ENCODE assay signal across 17 cellular contexts in the genomic region with DNA sequence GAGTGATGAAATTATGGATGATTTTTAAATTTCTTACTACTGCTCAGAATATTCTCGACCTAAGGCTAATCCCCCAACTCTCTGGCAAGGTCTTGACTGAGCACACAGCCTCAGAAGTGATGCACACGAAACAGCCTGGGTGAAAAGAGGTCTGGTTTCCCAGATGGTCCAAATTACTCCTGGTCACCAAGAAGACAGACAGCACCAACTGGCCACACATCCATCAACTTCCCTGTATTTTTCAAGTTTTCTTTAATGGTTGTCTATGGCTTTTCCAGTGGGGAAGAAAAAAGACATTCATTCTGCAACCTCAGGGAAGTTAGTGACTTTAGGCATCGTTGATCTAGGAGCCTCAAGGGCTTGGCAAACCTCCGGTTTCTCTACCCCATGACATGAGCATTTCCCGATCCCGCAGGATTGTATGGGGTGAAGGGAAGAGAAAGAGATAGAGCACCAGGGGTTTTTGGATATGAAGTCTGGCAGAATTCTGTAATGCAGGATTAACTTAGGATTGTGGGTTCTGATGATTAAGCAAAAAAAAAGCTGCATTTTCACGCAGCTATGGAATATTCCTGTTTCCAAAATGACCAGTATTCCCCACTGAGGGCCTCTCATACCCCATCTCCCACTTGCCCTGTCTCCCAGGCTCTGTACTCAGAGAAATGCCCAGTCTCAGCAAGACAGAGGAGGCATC.
DNase-seq lines count a peak whose midpoint lies in the region; ATAC-seq and TF ChIP-seq lines count a peak whose summit lies in the region.
"Had no signal": no experiment of that assay in that cellular context is flagged by ENCODE, and none has a peak within 500 bp of the region (broad histone marks: within the 10 kb centered on the region; RNA-seq: fewer than 3 reads in every experiment).

No MANE protein-coding gene starts in this region.

- no peak overlapping the region for H2AFZ ChIP-seq in HCT116 (ENCODE audit: low read depth, low read length, poor library complexity, severe bottlenecking)

- no peaks in the 10 kb centered on the region for H3K4me1 Mint-ChIP-seq in WTC11

- H3K27ac ChIP-seq in HCT116 (ENCODE audit: low read depth, low read length) (no peak overlapping the region), skin epidermis (peak overlapping the region in 19 of 21 experiments; percentile 58 to 90 (median 73))
- H3K27ac ChIP-seq: neutrophil had no signal

- RAD21 ChIA-PET in HCT116 (lab: Charles Lee; ENCODE audit: low non-redundant PET in 1 of 2, low total read pairs in 2 of 2, uncharacterized antibody in 2 of 2, unreplicated experiment in 2 of 2), result no interaction called here

- BruUV-seq in HCT116 (replicated peaks; lab: Mats Ljungman, UMichigan), result TSS peak; percentile 30

- intact Hi-C loops in HCT116 (cut with micrococcal nuclease), result no loop called here

- H3K4me3 Mint-ChIP-seq in WTC11, result no peak overlapping the region
- H3K4me3 Mint-ChIP-seq: stimulated activated naive CD8-positive, alpha-beta T cell treated with anti-CD3 and anti-CD28 coated beads, Interleukin-15, amount 100 ng/mL, for 72 hours; T-helper 17 cell had no signal

- POLR2A ChIA-PET in HCT116 (lab: Charles Lee), result no interaction called here
- POLR2A ChIA-PET in WTC11 (lab: Charles Lee), result interaction anchor here (0.5 kb wide), 1 partner anchor 257 kb away, joined by 3 read pairs; no protein-coding TSS in a partner anchor

- H3K9me3 Mint-ChIP-seq in WTC11, result no peaks in the 10 kb centered on the region
- H3K9me3 Mint-ChIP-seq: activated naive CD4-positive, alpha-beta T cell treated with anti-CD3 and anti-CD28 coated beads, Interleukin-2, amount 50 U/mL, for 72 hours; stimulated activated naive CD8-positive, alpha-beta T cell treated with anti-CD3 and anti-CD28 coated beads, Interleukin-15, amount 100 ng/mL, for 72 hours had no signal

- H3K79me2 ChIP-seq in HCT116 (ENCODE audit: insufficient read depth, low read length), result no peaks in the 10 kb centered on the region

- TF ChIP-seq CTCF in HCT116 (IDR thresholded peaks at IDR 0.05 in 2 of 3, conservative IDR thresholded peaks at IDR 0.05 in 1 of 3; ENCODE audit: borderline replicate concordance in 1 of 3, insufficient read depth in 1 of 3, low read depth in 2 of 3, low read length in 2 of 3) (no peak), WTC11 (IDR thresholded peaks at IDR 0.05) (no peak), fibroblast of villous mesenchyme (IDR thresholded peaks at IDR 0.05; ENCODE audit: insufficient read depth, low read depth, low read length) (no peak)

- ATAC-seq in HCT116, result no peak
- ATAC-seq in WTC11, result no peak
- ATAC-seq in HG03571 (IDR thresholded peaks at IDR 0.05; ENCODE audit: unreplicated experiment), result no peak
- no peak for ATAC-seq in HG03175 (IDR thresholded peaks at IDR 0.05; ENCODE audit: unreplicated experiment)
- ATAC-seq: activated naive CD4-positive, alpha-beta T cell treated with anti-CD3 and anti-CD28 coated beads, Interleukin-2, amount 50 U/mL, for 72 hours; stimulated activated naive CD8-positive, alpha-beta T cell treated with anti-CD3 and anti-CD28 coated beads, Interleukin-15, amount 100 ng/mL, for 72 hours; T-helper 17 cell had no signal

- 0 out of 2 replicates have a peak overlapping the region, but pooled peaks have one; percentile 24 for H3K27ac Mint-ChIP-seq in WTC11
- H3K27ac Mint-ChIP-seq: activated naive CD4-positive, alpha-beta T cell treated with anti-CD3 and anti-CD28 coated beads, Interleukin-2, amount 50 U/mL, for 72 hours; stimulated activated naive CD8-positive, alpha-beta T cell treated with anti-CD3 and anti-CD28 coated beads, Interleukin-15, amount 100 ng/mL, for 72 hours had no signal

- no peaks in the 10 kb centered on the region for H3K9me3 ChIP-seq in HCT116 (ENCODE audit: control insufficient read depth in 1 of 2, insufficient read depth in 1 of 2, low read depth in 1 of 2, low read length in 2 of 2)
- H3K9me3 ChIP-seq: BE2C, neutrophil had no signal

- no peaks in the 10 kb centered on the region for H3K27me3 Mint-ChIP-seq in WTC11 (ENCODE audit: low read depth)
- H3K27me3 Mint-ChIP-seq: stimulated activated naive CD8-positive, alpha-beta T cell treated with anti-CD3 and anti-CD28 coated beads, Interleukin-15, amount 100 ng/mL, for 72 hours had no signal

- no peak overlapping the region for H3K4me3 ChIP-seq in HCT116 (replicated peaks in 1 of 2; ENCODE audit: low read depth in 1 of 2, low read length in 2 of 2)
- no peak overlapping the region for H3K4me3 ChIP-seq in fibroblast of villous mesenchyme (ENCODE audit: low read depth, low read length)
- no peak overlapping the region for H3K4me3 ChIP-seq in skin epidermis

- no peak for TF ChIP-seq RAD21 in HCT116 (IDR thresholded peaks at IDR 0.05; ENCODE audit: low read depth)

- H3K9me2 ChIP-seq in HCT116 (ENCODE audit: insufficient read depth), result no peaks in the 10 kb centered on the region

- no peak for DNase-seq in HCT116 (ENCODE audit: low read depth, low spot score)
- DNase-seq in WTC11 (ENCODE audit: low spot score), result no peak
- peak; percentile 63 for DNase-seq in fibroblast of villous mesenchyme (ENCODE audit: low read depth)
- no peak for DNase-seq in SHP77 (lab: John Stamatoyannopoulos, UW)
- DNase-seq in NCI-H774 (lab: John Stamatoyannopoulos, UW), result no peak
- DNase-seq: activated CD4-positive, alpha-beta T cell treated with anti-CD3 and anti-CD28 coated beads for 1 hour; BE2C; DMS153; KBM-7; NCI-H146; stimulated activated naive CD8-positive, alpha-beta T cell treated with anti-CD3 and anti-CD28 coated beads, Interleukin-15, amount 100 ng/mL, for 72 hours; T-helper 17 cell had no signal

- no peak for TF ChIP-seq POLR2A in HCT116 (IDR thresholded peaks at IDR 0.05; ENCODE audit: borderline replicate concordance, extremely low read depth, insufficient read depth, insufficient read length)

- no peak overlapping the region for H3K4me2 ChIP-seq in HCT116 (ENCODE audit: low read length)

- H4K20me1 ChIP-seq in HCT116 (ENCODE audit: insufficient read depth), result no peaks in the 10 kb centered on the region

- no peaks in the 10 kb centered on the region for H3K36me3 ChIP-seq in HCT116 (ENCODE audit: control insufficient read depth in 1 of 2, insufficient read depth in 2 of 2, low read length in 2 of 2)
- H3K36me3 ChIP-seq: neutrophil had no signal

- H3K4me1 ChIP-seq in HCT116 (ENCODE audit: control insufficient read depth in 1 of 2, insufficient read depth in 2 of 2, low read length in 2 of 2), result peaks cover 2 to 17% of the 10 kb centered on the region in 2 experiments; a peak in 3 of 4 replicates

- no peak overlapping the region for H3K9ac ChIP-seq in HCT116 (ENCODE audit: low read length)

- H3K27me3 ChIP-seq in HCT116 (ENCODE audit: insufficient read depth, low read length), result no peaks in the 10 kb centered on the region
- H3K27me3 ChIP-seq: BE2C had no signal

- peaks cover 68% of the 10 kb centered on the region for H3K36me3 Mint-ChIP-seq in WTC11
- H3K36me3 Mint-ChIP-seq: activated naive CD4-positive, alpha-beta T cell treated with anti-CD3 and anti-CD28 coated beads, Interleukin-2, amount 50 U/mL, for 72 hours had no signal

- CTCF ChIA-PET in HCT116 (lab: Charles Lee) (no interaction called here), WTC11 (lab: Charles Lee) (no interaction called here)

TF ChIP-seq in HCT116, 20 proteins besides CTCF, POLR2A, EP300 and RAD21 (continues in another document):
- TF ChIP-seq JUND (IDR thresholded peaks at IDR 0.05) (no peak), FOSL1 (IDR thresholded peaks at IDR 0.05; ENCODE audit: low read depth) (no peak), CBX3 (IDR thresholded peaks at IDR 0.05; ENCODE audit: low read depth) (no peak), ZNF274 (IDR thresholded peaks at IDR 0.05; ENCODE audit: low read depth, low read length) (no peak), ELF1 (IDR thresholded peaks at IDR 0.05; ENCODE audit: borderline replicate concordance, low read depth) (no peak), CEBPB (IDR thresholded peaks at IDR 0.05; ENCODE audit: low read depth) (no peak), ZFX (IDR thresholded peaks at IDR 0.05) (no peak), SIN3A (IDR thresholded peaks at IDR 0.05; ENCODE audit: low read depth) (no peak), EZH2phosphoT487 (IDR thresholded peaks at IDR 0.05; ENCODE audit: borderline replicate concordance) (no peak), YY1 (IDR thresholded peaks at IDR 0.05; ENCODE audit: extremely low read depth, insufficient replicate concordance, low read depth, low read length) (no peak)

TF ChIP-seq in WTC11, 78 proteins besides CTCF, POLR2A, EP300 and RAD21 (continues in another document):
- TF ChIP-seq, protein P1, sequence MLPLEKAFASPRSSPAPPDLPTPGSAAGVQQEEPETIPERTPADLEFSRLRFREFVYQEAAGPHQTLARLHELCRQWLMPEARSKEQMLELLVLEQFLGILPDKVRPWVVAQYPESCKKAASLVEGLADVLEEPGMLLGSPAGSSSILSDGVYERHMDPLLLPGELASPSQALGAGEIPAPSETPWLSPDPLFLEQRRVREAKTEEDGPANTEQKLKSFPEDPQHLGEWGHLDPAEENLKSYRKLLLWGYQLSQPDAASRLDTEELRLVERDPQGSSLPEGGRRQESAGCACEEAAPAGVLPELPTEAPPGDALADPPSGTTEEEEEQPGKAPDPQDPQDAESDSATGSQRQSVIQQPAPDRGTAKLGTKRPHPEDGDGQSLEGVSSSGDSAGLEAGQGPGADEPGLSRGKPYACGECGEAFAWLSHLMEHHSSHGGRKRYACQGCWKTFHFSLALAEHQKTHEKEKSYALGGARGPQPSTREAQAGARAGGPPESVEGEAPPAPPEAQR (CRISPR knock-in tag; IDR thresholded peaks at IDR 0.05), result no peak
- TF ChIP-seq, protein P2, sequence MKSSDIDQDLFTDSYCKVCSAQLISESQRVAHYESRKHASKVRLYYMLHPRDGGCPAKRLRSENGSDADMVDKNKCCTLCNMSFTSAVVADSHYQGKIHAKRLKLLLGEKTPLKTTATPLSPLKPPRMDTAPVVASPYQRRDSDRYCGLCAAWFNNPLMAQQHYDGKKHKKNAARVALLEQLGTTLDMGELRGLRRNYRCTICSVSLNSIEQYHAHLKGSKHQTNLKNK (CRISPR knock-in tag; IDR thresholded peaks at IDR 0.05), result no peak
- TF ChIP-seq JUN (CRISPR knock-in tag; IDR thresholded peaks at IDR 0.05) (no peak), NFE2L1 (CRISPR knock-in tag; IDR thresholded peaks at IDR 0.05) (no peak), ZNF263 (CRISPR knock-in tag; IDR thresholded peaks at IDR 0.05; ENCODE audit: low read depth) (no peak)
